ENCODE assay signal across 1 cellular context in the genomic region with DNA sequence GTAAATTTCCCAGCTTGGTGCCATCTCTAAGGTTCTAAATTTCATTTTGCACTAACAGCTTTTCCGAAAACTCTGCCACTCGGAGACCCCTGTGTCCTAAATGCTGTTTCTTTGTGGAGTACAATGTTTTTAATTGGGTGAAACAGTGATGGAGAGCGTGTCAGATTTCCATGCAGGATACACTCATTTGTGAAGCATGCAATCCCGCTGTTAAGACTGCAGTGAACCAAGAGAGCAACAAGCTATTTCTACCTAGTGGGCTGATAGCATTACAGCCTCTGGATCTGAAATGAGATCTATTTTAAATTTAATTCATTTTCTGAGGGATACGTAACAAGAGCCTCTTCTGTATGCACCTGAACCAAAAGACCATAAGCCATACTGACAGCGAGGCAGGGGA.
TF ChIP-seq lines count a peak whose summit lies in the region.

No MANE protein-coding gene starts in this region.

TF ChIP-seq in IMR-90, 13 proteins besides CTCF, POLR2A, EP300 and RAD21:
- TF ChIP-seq RFX5 (IDR thresholded peaks at IDR 0.05; ENCODE audit: low read depth, low read length) (no peak), CHD1 (IDR thresholded peaks at IDR 0.05; ENCODE audit: low read depth, low read length) (no peak), MAFK (IDR thresholded peaks at IDR 0.05; ENCODE audit: low read depth, low read length) (no peak), BHLHE40 (IDR thresholded peaks at IDR 0.05; ENCODE audit: low read depth, low read length) (no peak), MAZ (IDR thresholded peaks at IDR 0.05; ENCODE audit: borderline replicate concordance, low read depth, low read length) (no peak), RCOR1 (IDR thresholded peaks at IDR 0.05; ENCODE audit: insufficient replicate concordance, low read length) (no peak), MXI1 (IDR thresholded peaks at IDR 0.05; ENCODE audit: borderline replicate concordance, low read depth, low read length) (no peak), ELK1 (IDR thresholded peaks at IDR 0.05; ENCODE audit: borderline replicate concordance, low read depth, low read length) (no peak), SMC3 (IDR thresholded peaks at IDR 0.05; ENCODE audit: low read depth, low read length) (no peak), NFE2L2 (IDR thresholded peaks at IDR 0.05; ENCODE audit: low read depth, low read length) (no peak), CEBPB (IDR thresholded peaks at IDR 0.05; ENCODE audit: low read depth, low read length) (no peak), FOS (IDR thresholded peaks at IDR 0.05; ENCODE audit: low read depth, low read length) (no peak)
- TF ChIP-seq, protein P1, sequence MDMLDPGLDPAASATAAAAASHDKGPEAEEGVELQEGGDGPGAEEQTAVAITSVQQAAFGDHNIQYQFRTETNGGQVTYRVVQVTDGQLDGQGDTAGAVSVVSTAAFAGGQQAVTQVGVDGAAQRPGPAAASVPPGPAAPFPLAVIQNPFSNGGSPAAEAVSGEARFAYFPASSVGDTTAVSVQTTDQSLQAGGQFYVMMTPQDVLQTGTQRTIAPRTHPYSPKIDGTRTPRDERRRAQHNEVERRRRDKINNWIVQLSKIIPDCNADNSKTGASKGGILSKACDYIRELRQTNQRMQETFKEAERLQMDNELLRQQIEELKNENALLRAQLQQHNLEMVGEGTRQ (IDR thresholded peaks at IDR 0.05; ENCODE audit: low read depth, low read length): no peak
